11 cellular contexts compared by ENCODE assay signal in genomic region chr17:79950306-79950705, GRCh38.
DNase-seq lines count a peak whose midpoint lies in the region; ATAC-seq and TF ChIP-seq lines count a peak whose summit lies in the region.
"Had no signal": no experiment of that assay in that cellular context is flagged by ENCODE, and none has a peak within 500 bp of the region (broad histone marks: within the 10 kb centered on the region; RNA-seq: fewer than 3 reads in every experiment).

No MANE protein-coding gene starts in this region.

- intact Hi-C loops in Caco-2 (cut with micrococcal nuclease; ENCODE audit: unreplicated experiment), result loop anchor here (5.0 kb wide), 1 partner anchor 42 kb away; no protein-coding TSS in a partner anchor

- H4K20me1 ChIP-seq in osteoblast (ENCODE audit: insufficient read depth, low read length), result peaks cover 22% of the 10 kb centered on the region

- peak overlapping the region; percentile 69 for H3K27ac Mint-ChIP-seq in Caco-2 (ENCODE audit: unreplicated experiment)
- no peak overlapping the region for H3K27ac Mint-ChIP-seq in activated CD8-positive, alpha-beta memory T cell treated with anti-CD3 and anti-CD28 coated beads, Interleukin-2, amount 10 ng/mL, durations not matched to agents 7 days and 5 days
- H3K27ac Mint-ChIP-seq: activated T-helper 17 cell treated with anti-CD3 and anti-CD28 coated beads, Interleukin-2, amount 50 U/mL, for 72 hours had no signal

- DNase-seq in Caco-2 (peak; percentile 57 to 82), Peyer's patch (peak in 2 of 3 donors; percentile 47 to 58), osteoblast (ENCODE audit: insufficient read length, low spot score, missing footprints) (peak; percentile 67), COLO668 (lab: John Stamatoyannopoulos, UW; ENCODE audit: unreplicated experiment) (no peak), activated gamma-delta T cell treated with Interleukin-2 at 50 U/mL for 16 hours (no peak), GM13977 (ENCODE audit: low spot score) (no peak)
- DNase-seq in activated CD8-positive, alpha-beta memory T cell treated with anti-CD3 and anti-CD28 coated beads, Interleukin-2, amount 10 ng/mL, durations not matched to agents 7 days and 5 days, result no peak
- DNase-seq: BE2C, cerebellar nuclear complex had no signal

- H3K4me1 ChIP-seq in Caco-2 (peaks cover 46% of the 10 kb centered on the region), Peyer's patch (peaks cover 0 to 20% (median 0%) of the 10 kb centered on the region in 4 donors), osteoblast (ENCODE audit: insufficient read depth, low read length) (peaks cover 19% of the 10 kb centered on the region)

- H2AFZ ChIP-seq in osteoblast (ENCODE audit: low read length), result no peak overlapping the region

- H3K4me3 Mint-ChIP-seq in Caco-2 (ENCODE audit: unreplicated experiment), result peak overlapping the region; percentile 52
- H3K4me3 Mint-ChIP-seq in activated CD8-positive, alpha-beta memory T cell treated with anti-CD3 and anti-CD28 coated beads, Interleukin-2, amount 10 ng/mL, durations not matched to agents 7 days and 5 days, result no peak overlapping the region
- H3K4me3 Mint-ChIP-seq: activated T-helper 17 cell treated with anti-CD3 and anti-CD28 coated beads, Interleukin-2, amount 50 U/mL, for 72 hours had no signal

- peaks cover 2% of the 10 kb centered on the region for H3K79me2 ChIP-seq in osteoblast (ENCODE audit: insufficient read depth, low read length)

- H3K4me2 ChIP-seq in osteoblast (ENCODE audit: insufficient read depth, low read length), result no peak overlapping the region

- no peaks in the 10 kb centered on the region for H3K9me3 Mint-ChIP-seq in Caco-2 (ENCODE audit: unreplicated experiment)
- H3K9me3 Mint-ChIP-seq in activated CD8-positive, alpha-beta memory T cell treated with anti-CD3 and anti-CD28 coated beads, Interleukin-2, amount 10 ng/mL, durations not matched to agents 7 days and 5 days (ENCODE audit: low read depth), result no peaks in the 10 kb centered on the region
- H3K9me3 Mint-ChIP-seq: activated T-helper 17 cell treated with anti-CD3 and anti-CD28 coated beads, Interleukin-2, amount 50 U/mL, for 72 hours had no signal

- BruUV-seq in Caco-2 (replicated peaks; lab: Mats Ljungman, UMichigan), result no TSS peak

- no peak for ATAC-seq in activated CD8-positive, alpha-beta memory T cell treated with anti-CD3 and anti-CD28 coated beads, Interleukin-2, amount 10 ng/mL, durations not matched to agents 7 days and 5 days
- ATAC-seq: activated T-helper 17 cell treated with anti-CD3 and anti-CD28 coated beads, Interleukin-2, amount 50 U/mL, for 72 hours had no signal

- H3K27ac ChIP-seq in Peyer's patch (peak overlapping the region in 1 of 4 donors; percentile 13), osteoblast (ENCODE audit: low read depth, low read length) (no peak overlapping the region)

- no peaks in the 10 kb centered on the region for H3K9me3 ChIP-seq in Caco-2
- H3K9me3 ChIP-seq in Peyer's patch, result no peaks in the 10 kb centered on the region
- no peaks in the 10 kb centered on the region for H3K9me3 ChIP-seq in osteoblast (ENCODE audit: low read depth, low read length)
- H3K9me3 ChIP-seq: BE2C had no signal

- peaks cover 23% of the 10 kb centered on the region for H3K4me1 Mint-ChIP-seq in Caco-2 (ENCODE audit: low read depth, unreplicated experiment)
- H3K4me1 Mint-ChIP-seq in activated CD8-positive, alpha-beta memory T cell treated with anti-CD3 and anti-CD28 coated beads, Interleukin-2, amount 10 ng/mL, durations not matched to agents 7 days and 5 days, result no peaks in the 10 kb centered on the region
- H3K4me1 Mint-ChIP-seq: activated T-helper 17 cell treated with anti-CD3 and anti-CD28 coated beads, Interleukin-2, amount 50 U/mL, for 72 hours had no signal

- TF ChIP-seq POLR2A in Peyer's patch (IDR thresholded peaks at IDR 0.05), result no peak

- CTCF ChIA-PET in Caco-2 (lab: Charles Lee), result interaction anchor here (0.5 to 1.1 kb wide), 3 partner anchors 24 to 45 kb away, joined by 3 to 5 read pairs (median 4); no protein-coding TSS in a partner anchor
- CTCF ChIA-PET in activated CD8-positive, alpha-beta memory T cell treated with anti-CD3 and anti-CD28 coated beads, Interleukin-2, amount 10 ng/mL, durations not matched to agents 7 days and 5 days (lab: Charles Lee), result no interaction called here

- peaks cover 28% of the 10 kb centered on the region for H3K36me3 Mint-ChIP-seq in Caco-2 (ENCODE audit: insufficient read depth, unreplicated experiment)
- H3K36me3 Mint-ChIP-seq in activated CD8-positive, alpha-beta memory T cell treated with anti-CD3 and anti-CD28 coated beads, Interleukin-2, amount 10 ng/mL, durations not matched to agents 7 days and 5 days, result no peaks in the 10 kb centered on the region

- H3K27me3 Mint-ChIP-seq in Caco-2 (ENCODE audit: insufficient read depth, unreplicated experiment), result no peaks in the 10 kb centered on the region
- no peaks in the 10 kb centered on the region for H3K27me3 Mint-ChIP-seq in activated CD8-positive, alpha-beta memory T cell treated with anti-CD3 and anti-CD28 coated beads, Interleukin-2, amount 10 ng/mL, durations not matched to agents 7 days and 5 days
- H3K27me3 Mint-ChIP-seq: activated T-helper 17 cell treated with anti-CD3 and anti-CD28 coated beads, Interleukin-2, amount 50 U/mL, for 72 hours had no signal

- TF ChIP-seq CTCF in Caco-2 (IDR thresholded peaks at IDR 0.05; ENCODE audit: insufficient read depth in 1 of 2, low read depth in 1 of 2, low read length in 1 of 2, severe bottlenecking in 1 of 2, unreplicated experiment in 1 of 2), result no peak
- no peak for TF ChIP-seq CTCF in Peyer's patch (IDR thresholded peaks at IDR 0.05)
- TF ChIP-seq CTCF in osteoblast (IDR thresholded peaks at IDR 0.05; ENCODE audit: extremely low read depth, low read depth, low read length), result no peak
- no peak for TF ChIP-seq CTCF in GM13977 (IDR thresholded peaks at IDR 0.05; ENCODE audit: extremely low read depth, insufficient read depth, missing control alignments)

- POLR2A ChIA-PET in Caco-2 (lab: Charles Lee), result interaction anchor here (1.7 kb wide), 1 partner anchor 34 kb away, joined by 5 read pairs; no protein-coding TSS in a partner anchor

- in situ Hi-C loops in GM13977 (cut with MboI; ENCODE audit: low pct_unique_long_range_greater_than_20kb, low sequenced_read_pairs, unreplicated experiment), result loop anchor here (25.0 kb wide), 1 partner anchor 163 kb away; the partner anchor contains the start of genes CBX2 and CBX8

- H3K36me3 ChIP-seq in Caco-2 (ENCODE audit: control insufficient read depth, insufficient read depth, low read length) (no peaks in the 10 kb centered on the region; the same call in 1 of the 2 replicates), Peyer's patch (peaks cover 0 to 19% (median 0%) of the 10 kb centered on the region in 3 donors), osteoblast (ENCODE audit: insufficient read depth, low read length) (no peaks in the 10 kb centered on the region)

- no peak overlapping the region for H3K4me3 ChIP-seq in Caco-2 (ENCODE audit: low read depth, low read length)
- peak overlapping the region in 2 of 4 donors; percentile 4 to 11 for H3K4me3 ChIP-seq in Peyer's patch
- peak overlapping the region; percentile 25 for H3K4me3 ChIP-seq in iPS-11a (ENCODE audit: low read depth, low read length)
- no peak overlapping the region for H3K4me3 ChIP-seq in osteoblast (ENCODE audit: insufficient read depth, low read length)

- H3K27me3 ChIP-seq in Caco-2 (replicated peaks; ENCODE audit: control insufficient read depth, insufficient read depth, low read length), result no peaks in the 10 kb centered on the region
- H3K27me3 ChIP-seq in Peyer's patch, result no peaks in the 10 kb centered on the region
- H3K27me3 ChIP-seq in osteoblast (ENCODE audit: insufficient read depth, low read length), result no peaks in the 10 kb centered on the region
- H3K27me3 ChIP-seq: BE2C had no signal

Comparison
In these comparisons a context has a peak if more than half of its experiments do, and no peak if none do; other contexts are left out.
1. DNase-seq: peak in Caco-2 (2 of 2), Peyer's patch (2 of 3) and osteoblast (single experiment); none in COLO668 (single experiment), activated gamma-delta T cell treated with Interleukin-2 at 50 U/mL for 16 hours (single experiment), activated CD8-positive, alpha-beta memory T cell treated with anti-CD3 and anti-CD28 coated beads, Interleukin-2, amount 10 ng/mL, durations not matched to agents 7 days and 5 days (single experiment) and GM13977 (single experiment).